Comparison of ENCODE assay signal across 20 cellular contexts in the genomic region with DNA sequence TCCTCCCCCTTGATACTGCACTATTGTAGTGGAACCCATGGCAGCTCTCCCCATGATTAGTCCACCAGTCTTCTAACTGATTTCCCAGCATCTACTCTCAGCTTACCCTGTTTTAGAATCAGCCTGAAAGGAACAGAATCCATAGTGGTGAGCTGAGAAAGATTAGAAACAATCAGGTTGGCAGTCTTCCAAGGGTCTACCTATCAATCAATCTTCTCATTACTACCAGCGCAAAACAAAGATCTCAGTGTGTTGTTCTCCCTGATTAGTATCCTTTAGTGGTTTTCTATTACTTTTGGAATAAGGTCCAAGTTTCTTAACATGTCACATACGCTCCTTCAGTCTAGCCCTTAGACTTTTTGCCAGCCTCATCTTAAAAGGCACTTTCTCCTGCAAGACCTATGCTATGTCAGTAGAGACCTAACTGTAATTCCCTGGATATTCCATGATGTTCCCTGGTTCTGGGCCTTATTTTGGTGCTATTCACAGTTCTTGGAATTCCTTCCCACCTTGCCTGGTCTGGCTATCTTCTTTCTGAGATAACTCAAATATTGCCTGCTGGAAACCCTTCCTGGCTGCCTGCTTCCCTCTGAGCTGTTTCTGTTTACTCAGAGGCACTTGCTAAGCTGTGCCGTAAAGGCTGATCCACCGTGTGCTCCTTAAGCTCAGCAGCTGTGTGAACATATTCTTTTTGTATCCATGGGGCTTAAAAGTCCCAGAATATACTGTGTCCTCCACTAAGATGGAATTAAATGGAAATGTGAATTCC. TPM values are rescaled to one million over a fixed set of nuclear protein-coding genes. Genes with fewer than 3 reads are reported as not detected.
A peak's percentile ranks its signal among the peaks of the same experiment; 100 is the strongest.
DNase-seq lines count a peak whose midpoint lies in the region; ATAC-seq, FAIRE-seq and TF ChIP-seq lines count a peak whose summit lies in the region.
"Had no signal": no experiment of that assay in that cellular context is flagged by ENCODE, and none has a peak within 500 bp of the region (broad histone marks: within the 10 kb centered on the region; RNA-seq: fewer than 3 reads in every experiment).

No MANE protein-coding gene starts in this region.

- H3K79me2 ChIP-seq in K562 (ENCODE audit: control insufficient read depth, insufficient read depth, low read length), result no peaks in the 10 kb centered on the region

- H3K9me1 ChIP-seq in K562 (ENCODE audit: control insufficient read depth, insufficient read depth, low read length), result no peaks in the 10 kb centered on the region

- no TSS peak for BruUV-seq in K562 (replicated peaks; lab: Mats Ljungman, UMichigan)

- ATAC-seq in K562 (no peak), GM18867 (IDR thresholded peaks at IDR 0.05; ENCODE audit: unreplicated experiment) (no peak)
- ATAC-seq: heart right ventricle, psoas muscle had no signal

- H3K9ac ChIP-seq in K562 (ENCODE audit: insufficient read depth in 1 of 2, low read depth in 2 of 2, low read length in 2 of 2), result no peak overlapping the region

- POLR2A ChIA-PET in K562 (lab: Yijun Ruan, JAX), result interaction anchor here (1.2 kb wide), 1 partner anchor 27 kb away, joined by 4 read pairs; no protein-coding TSS in a partner anchor

- H4K20me1 ChIP-seq in K562 (replicated peaks; ENCODE audit: control insufficient read depth, insufficient read depth, low read length), result no peaks in the 10 kb centered on the region

- no peak for TF ChIP-seq CTCF in D721Med (IDR thresholded peaks at IDR 0.05; ENCODE audit: insufficient read depth, missing control alignments)
- TF ChIP-seq CTCF in K562 (IDR thresholded peaks at IDR 0.05 in 2 of 3, conservative IDR thresholded peaks at IDR 0.05 in 1 of 3; ENCODE audit: insufficient read depth in 2 of 3, low read depth in 1 of 3, low read length in 3 of 3), result no peak
- TF ChIP-seq CTCF in mesothelial cell of epicardium (IDR thresholded peaks at IDR 0.05; ENCODE audit: unreplicated experiment), result no peak

- H3K4me1 ChIP-seq in K562 (replicated peaks in 1 of 2; ENCODE audit: control insufficient read depth in 2 of 2, insufficient read depth in 2 of 2, low read length in 2 of 2), result peaks cover 0 to 31% of the 10 kb centered on the region in 2 experiments; a peak in 3 of 5 replicates
- H3K4me1 ChIP-seq: psoas muscle had no signal

- in situ Hi-C loops in K562 (cut with MboI), result no loop called here

- H2AFZ ChIP-seq in K562 (ENCODE audit: low read depth, low read length), result no peak overlapping the region

- FAIRE-seq in D721Med (lab: Jason Lieb, UNC), result peak; percentile 86
- no peak for FAIRE-seq in K562 (lab: Jason Lieb, UNC)
- FAIRE-seq: GM18507, H1 had no signal

- no peak for TF ChIP-seq POLR2A in K562 (conservative IDR thresholded peaks at IDR 0.05)

- H3K4me1 Mint-ChIP-seq in mesothelial cell of epicardium, result peaks cover 26% of the 10 kb centered on the region
- H3K4me1 Mint-ChIP-seq: CD14-positive monocyte had no signal

- WGBS in K562 (ENCODE audit: insufficient coverage, low coverage, missing lambda C conversion rate), result 3% methylated on average over 4 of the region's 4 CpGs

- no peaks in the 10 kb centered on the region for H3K27me3 ChIP-seq in MG63
- peaks cover 6 to 11% of the 10 kb centered on the region in 2 experiments; a peak in 3 of 5 replicates for H3K27me3 ChIP-seq in K562 (ENCODE audit: control insufficient read depth in 2 of 2, insufficient read depth in 2 of 2, low read length in 2 of 2)
- H3K27me3 ChIP-seq: tibial artery had no signal

- TF ChIP-seq EP300 in K562 (IDR thresholded peaks at IDR 0.05; ENCODE audit: low read length), result no peak

- DNase-seq in D721Med (ENCODE audit: insufficient read length, low spot score), result no peak
- peak; percentile 27 for DNase-seq in MG63
- no peak for DNase-seq in K562 (ENCODE audit: extremely low read depth in 1 of 4, low spot score in 3 of 4)
- no peak for DNase-seq in mesothelial cell of epicardium (ENCODE audit: low spot score in 2 of 2, unreplicated experiment in 2 of 2)
- DNase-seq in cardiac septum (ENCODE audit: low spot score), result no peak
- no peak for DNase-seq in globus pallidus (ENCODE audit: low spot score)
- DNase-seq in NCI-H2196 (lab: John Stamatoyannopoulos, UW; ENCODE audit: unreplicated experiment), result no peak
- DNase-seq: activated gamma-delta T cell, GF-D8, heart right ventricle, NCI-H1694, psoas muscle, tibial artery had no signal

- no peak overlapping the region for H3K4me3 Mint-ChIP-seq in mesothelial cell of epicardium
- H3K4me3 Mint-ChIP-seq: CD14-positive monocyte, IgD-negative memory B cell had no signal

- H3K4me2 ChIP-seq in K562 (ENCODE audit: insufficient read depth, low read length), result no peak overlapping the region

- H3K9me3 ChIP-seq in MG63 (peaks cover 11% of the 10 kb centered on the region), K562 (replicated peaks; ENCODE audit: control insufficient read depth, insufficient read depth, low read depth, low read length) (no peaks in the 10 kb centered on the region)
- H3K9me3 ChIP-seq: heart right ventricle, psoas muscle, tibial artery had no signal

- intact Hi-C loops in K562 (cut with micrococcal nuclease) (no loop called here), cardiac septum (cut with DNase I) (no loop called here)

- H3K36me3 ChIP-seq in MG63, result peaks cover 27% of the 10 kb centered on the region
- no peaks in the 10 kb centered on the region for H3K36me3 ChIP-seq in K562 (ENCODE audit: control insufficient read depth, insufficient read depth, low read length)
- H3K36me3 ChIP-seq: heart right ventricle, tibial artery had no signal

- H3K27me3 Mint-ChIP-seq in mesothelial cell of epicardium (ENCODE audit: low read depth), result peaks cover 3% of the 10 kb centered on the region

- H3K27ac ChIP-seq in K562 (ENCODE audit: extremely low read depth, low read depth, low read length), result no peak overlapping the region
- H3K27ac ChIP-seq: psoas muscle, SK-N-MC had no signal

- no peaks in the 10 kb centered on the region for H3K36me3 Mint-ChIP-seq in mesothelial cell of epicardium
- H3K36me3 Mint-ChIP-seq: CD14-positive monocyte had no signal

- TF ChIP-seq RAD21 in K562 (CRISPR knock-in tag; conservative IDR thresholded peaks at IDR 0.05 in 1 of 2, IDR thresholded peaks at IDR 0.05 in 1 of 2), result no peak

- H3K9me3 Mint-ChIP-seq in mesothelial cell of epicardium, result no peaks in the 10 kb centered on the region
- H3K9me3 Mint-ChIP-seq: CD14-positive monocyte had no signal

- CTCF ChIA-PET in K562 (lab: Yijun Ruan, JAX; ENCODE audit: low intra/inter-chr PET ratio), result no interaction called here

- H3K4me3 ChIP-seq in MG63 (no peak overlapping the region), K562 (no peak overlapping the region)
- H3K4me3 ChIP-seq: heart right ventricle, psoas muscle, SK-N-MC, tibial artery had no signal

- peak overlapping the region; percentile 28 for H3K27ac Mint-ChIP-seq in mesothelial cell of epicardium

TF ChIP-seq in K562, 482 proteins besides CTCF, POLR2A, EP300 and RAD21 (continues in another document):
- TF ChIP-seq MEIS2 (IDR thresholded peaks at IDR 0.05; ENCODE audit: partially characterized antibody) (peak; percentile 41), ZNF146 (CRISPR knock-in tag; IDR thresholded peaks at IDR 0.05; ENCODE audit: unreplicated experiment) (no peak), NFIC (IDR thresholded peaks at IDR 0.05) (peak; percentile 58), SOX6 (IDR thresholded peaks at IDR 0.05) (peak; percentile 36; the same call in 1 of the 2 replicates)

RNA-seq across cellular contexts. Expression of gene LAMA3, which starts 32.6 kb away (rescaled TPM):
- 6.4 and 16.0 TPM in 2 replicates for total RNA-seq in MG63 (2014; rRNA removed; shearing (Covaris generic); ENCODE audit: low replicate concordance)
- not detected in 2 replicates for total RNA-seq in K562 (2011; cell fraction: chromatin; rRNA removed; ENCODE audit: low replicate concordance)
- total RNA-seq in K562 (2011; cell fraction: nucleolus; rRNA removed), result not detected in 2 replicates
- not detected in 2 replicates for total RNA-seq in K562 (2011; cell fraction: nucleoplasm; rRNA removed)
- not detected in 2 replicates for total RNA-seq in K562 (2014; rRNA removed)
- total RNA-seq in K562 (2014; rRNA removed; fragmentation: Illumina TruSeq; extraction: Trizol), result not detected in 2 replicates
- total RNA-seq in K562 (2015; rRNA removed; fragmentation: Illumina TruSeq; extraction: Trizol), result not detected in 2 replicates
- 0.07 and 0.13 TPM in 2 replicates for total RNA-seq in K562 (2021)
- polyA plus RNA-seq in K562 (2011; rRNA removed), result not detected in 2 replicates
- not detected in 2 replicates for polyA plus RNA-seq in K562 (2011; cell fraction: cytosol; rRNA removed)
- polyA plus RNA-seq in K562 (2011; cell fraction: nucleus; rRNA removed), result not detected in 2 replicates
- polyA plus RNA-seq in K562 (2012), result 0.03 TPM in 1 of 2 replicates, not detected in the other
- not detected in 2 replicates for polyA plus RNA-seq in K562 (2014; fragmentation: Illumina TruSeq; extraction: Trizol)
- not detected for polyA plus RNA-seq in K562 (2014; fragmentation: Nextera tagmentation; extraction: Ambion mirVana)
- not detected in 2 replicates for polyA plus RNA-seq in K562 (2014; rRNA removed)
- not detected in 2 replicates for polyA minus RNA-seq in K562 (2011; rRNA and poly(A)+ RNA removed)
- 0.29 and 0.73 TPM in 2 replicates for polyA minus RNA-seq in K562 (2011; cell fraction: cytosol; rRNA and poly(A)+ RNA removed)
- 0.11 and 0.27 TPM in 2 replicates for polyA minus RNA-seq in K562 (2011; cell fraction: nucleus; rRNA and poly(A)+ RNA removed)
- total RNA-seq in mesothelial cell of epicardium, result 6.1 to 7.4 TPM (median 6.7 TPM) in 3 replicates
- total RNA-seq in cardiac septum, result 3.0 TPM
- polyA plus RNA-seq: CD14-positive monocyte, IgD-negative memory B cell had no signal

RNA-seq across cellular contexts. Expression of gene ANKRD29, which starts 59.2 kb away (rescaled TPM):
- 10.3 and 12.3 TPM in 2 replicates for total RNA-seq in MG63 (2014; rRNA removed; shearing (Covaris generic); ENCODE audit: low replicate concordance)
- total RNA-seq in K562 (2011; cell fraction: chromatin; rRNA removed; ENCODE audit: low replicate concordance), result not detected in 2 replicates
- total RNA-seq in K562 (2011; cell fraction: nucleolus; rRNA removed), result not detected in 2 replicates
- total RNA-seq in K562 (2011; cell fraction: nucleoplasm; rRNA removed), result not detected in 2 replicates
- 0.36 TPM in 1 of 2 replicates, not detected in the other for total RNA-seq in K562 (2014; rRNA removed)
- not detected in 2 replicates for total RNA-seq in K562 (2014; rRNA removed; fragmentation: Illumina TruSeq; extraction: Trizol)
- total RNA-seq in K562 (2015; rRNA removed; fragmentation: Illumina TruSeq; extraction: Trizol), result not detected in 2 replicates
- not detected in 2 replicates for total RNA-seq in K562 (2021)
- not detected in 2 replicates for polyA plus RNA-seq in K562 (2011; rRNA removed)
- not detected in 2 replicates for polyA plus RNA-seq in K562 (2011; cell fraction: cytosol; rRNA removed)
- not detected in 2 replicates for polyA plus RNA-seq in K562 (2011; cell fraction: nucleus; rRNA removed)
- polyA plus RNA-seq in K562 (2012), result 0.10 TPM in 1 of 2 replicates, not detected in the other
- polyA plus RNA-seq in K562 (2014; fragmentation: Illumina TruSeq; extraction: Trizol), result not detected in 2 replicates
- polyA plus RNA-seq in K562 (2014; fragmentation: Nextera tagmentation; extraction: Ambion mirVana), result not detected
- 0.03 TPM in 1 of 2 replicates, not detected in the other for polyA plus RNA-seq in K562 (2014; rRNA removed)
- polyA minus RNA-seq in K562 (2011; rRNA and poly(A)+ RNA removed), result not detected in 2 replicates
- not detected in 2 replicates for polyA minus RNA-seq in K562 (2011; cell fraction: cytosol; rRNA and poly(A)+ RNA removed)
- not detected in 2 replicates for polyA minus RNA-seq in K562 (2011; cell fraction: nucleus; rRNA and poly(A)+ RNA removed)
- total RNA-seq in mesothelial cell of epicardium, result 2.3 to 2.9 TPM (median 2.4 TPM) in 3 replicates
- total RNA-seq in cardiac septum, result 3.9 TPM
- total RNA-seq: activated CD8-positive, alpha-beta memory T cell treated with anti-CD3 and anti-CD28 coated beads for 36 hours had no signal
- polyA plus RNA-seq: IgD-negative memory B cell had no signal
